1 cellular context compared by ENCODE assay signal in the genomic region with DNA sequence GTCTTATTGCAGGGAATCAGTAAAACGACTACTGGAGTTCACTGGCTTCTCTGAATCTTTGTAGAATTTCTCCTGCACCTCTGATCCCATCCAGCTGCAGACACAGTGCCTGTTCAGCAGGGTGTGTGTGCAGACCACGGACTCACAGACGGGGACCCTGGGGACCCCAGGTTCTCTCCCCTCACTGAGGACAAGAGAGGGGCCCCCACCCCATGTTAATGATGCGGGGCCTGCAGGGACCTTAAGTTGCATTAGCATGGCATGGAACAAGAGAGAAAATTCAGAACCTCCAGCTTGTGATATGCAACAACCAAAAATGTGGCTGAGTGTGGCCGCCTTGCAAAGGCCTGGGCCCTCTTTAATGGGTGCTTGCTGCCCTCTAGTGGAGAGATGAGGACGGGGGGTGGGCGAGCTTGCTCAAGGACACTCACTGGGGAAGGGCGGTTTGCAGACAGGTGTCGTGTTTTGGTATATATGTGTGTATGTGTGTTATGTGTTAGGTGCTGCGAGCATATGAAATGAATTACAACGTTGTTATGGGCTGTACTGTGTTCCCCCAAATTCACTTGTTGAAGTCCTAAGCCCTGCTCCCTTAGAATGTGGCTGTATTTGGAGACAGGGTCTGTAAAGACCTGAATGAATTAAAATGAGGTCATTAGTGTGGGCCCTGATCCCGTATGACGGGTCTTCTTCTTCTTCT.
TF ChIP-seq lines count a peak whose summit lies in the region.

No MANE protein-coding gene starts in this region.

TF ChIP-seq in K562, 482 proteins besides CTCF, POLR2A, EP300 and RAD21 (continued from another document and continues in another):
- no peak; the same call in 1 of the 2 replicates for TF ChIP-seq STAT5A (IDR thresholded peaks at IDR 0.05; ENCODE audit: borderline replicate concordance, low read length)
- no peak for TF ChIP-seq KAT7 (CRISPR knock-in tag; IDR thresholded peaks at IDR 0.05; ENCODE audit: borderline replicate concordance)
- no peak for TF ChIP-seq ZNF232 (CRISPR knock-in tag; IDR thresholded peaks at IDR 0.05)
- TF ChIP-seq, protein P1, sequence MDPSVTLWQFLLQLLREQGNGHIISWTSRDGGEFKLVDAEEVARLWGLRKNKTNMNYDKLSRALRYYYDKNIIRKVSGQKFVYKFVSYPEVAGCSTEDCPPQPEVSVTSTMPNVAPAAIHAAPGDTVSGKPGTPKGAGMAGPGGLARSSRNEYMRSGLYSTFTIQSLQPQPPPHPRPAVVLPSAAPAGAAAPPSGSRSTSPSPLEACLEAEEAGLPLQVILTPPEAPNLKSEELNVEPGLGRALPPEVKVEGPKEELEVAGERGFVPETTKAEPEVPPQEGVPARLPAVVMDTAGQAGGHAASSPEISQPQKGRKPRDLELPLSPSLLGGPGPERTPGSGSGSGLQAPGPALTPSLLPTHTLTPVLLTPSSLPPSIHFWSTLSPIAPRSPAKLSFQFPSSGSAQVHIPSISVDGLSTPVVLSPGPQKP (CRISPR knock-in tag; IDR thresholded peaks at IDR 0.05) = no peak
- TF ChIP-seq, protein P2, sequence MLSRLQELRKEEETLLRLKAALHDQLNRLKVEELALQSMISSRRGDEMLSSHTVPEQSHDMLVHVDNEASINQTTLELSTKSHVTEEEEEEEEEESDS (CRISPR knock-in tag; IDR thresholded peaks at IDR 0.05) = no peak
- TF ChIP-seq MAFK (IDR thresholded peaks at IDR 0.05; ENCODE audit: low read length) = no peak; the same call in 1 of the 2 replicates
- TF ChIP-seq, protein P3, sequence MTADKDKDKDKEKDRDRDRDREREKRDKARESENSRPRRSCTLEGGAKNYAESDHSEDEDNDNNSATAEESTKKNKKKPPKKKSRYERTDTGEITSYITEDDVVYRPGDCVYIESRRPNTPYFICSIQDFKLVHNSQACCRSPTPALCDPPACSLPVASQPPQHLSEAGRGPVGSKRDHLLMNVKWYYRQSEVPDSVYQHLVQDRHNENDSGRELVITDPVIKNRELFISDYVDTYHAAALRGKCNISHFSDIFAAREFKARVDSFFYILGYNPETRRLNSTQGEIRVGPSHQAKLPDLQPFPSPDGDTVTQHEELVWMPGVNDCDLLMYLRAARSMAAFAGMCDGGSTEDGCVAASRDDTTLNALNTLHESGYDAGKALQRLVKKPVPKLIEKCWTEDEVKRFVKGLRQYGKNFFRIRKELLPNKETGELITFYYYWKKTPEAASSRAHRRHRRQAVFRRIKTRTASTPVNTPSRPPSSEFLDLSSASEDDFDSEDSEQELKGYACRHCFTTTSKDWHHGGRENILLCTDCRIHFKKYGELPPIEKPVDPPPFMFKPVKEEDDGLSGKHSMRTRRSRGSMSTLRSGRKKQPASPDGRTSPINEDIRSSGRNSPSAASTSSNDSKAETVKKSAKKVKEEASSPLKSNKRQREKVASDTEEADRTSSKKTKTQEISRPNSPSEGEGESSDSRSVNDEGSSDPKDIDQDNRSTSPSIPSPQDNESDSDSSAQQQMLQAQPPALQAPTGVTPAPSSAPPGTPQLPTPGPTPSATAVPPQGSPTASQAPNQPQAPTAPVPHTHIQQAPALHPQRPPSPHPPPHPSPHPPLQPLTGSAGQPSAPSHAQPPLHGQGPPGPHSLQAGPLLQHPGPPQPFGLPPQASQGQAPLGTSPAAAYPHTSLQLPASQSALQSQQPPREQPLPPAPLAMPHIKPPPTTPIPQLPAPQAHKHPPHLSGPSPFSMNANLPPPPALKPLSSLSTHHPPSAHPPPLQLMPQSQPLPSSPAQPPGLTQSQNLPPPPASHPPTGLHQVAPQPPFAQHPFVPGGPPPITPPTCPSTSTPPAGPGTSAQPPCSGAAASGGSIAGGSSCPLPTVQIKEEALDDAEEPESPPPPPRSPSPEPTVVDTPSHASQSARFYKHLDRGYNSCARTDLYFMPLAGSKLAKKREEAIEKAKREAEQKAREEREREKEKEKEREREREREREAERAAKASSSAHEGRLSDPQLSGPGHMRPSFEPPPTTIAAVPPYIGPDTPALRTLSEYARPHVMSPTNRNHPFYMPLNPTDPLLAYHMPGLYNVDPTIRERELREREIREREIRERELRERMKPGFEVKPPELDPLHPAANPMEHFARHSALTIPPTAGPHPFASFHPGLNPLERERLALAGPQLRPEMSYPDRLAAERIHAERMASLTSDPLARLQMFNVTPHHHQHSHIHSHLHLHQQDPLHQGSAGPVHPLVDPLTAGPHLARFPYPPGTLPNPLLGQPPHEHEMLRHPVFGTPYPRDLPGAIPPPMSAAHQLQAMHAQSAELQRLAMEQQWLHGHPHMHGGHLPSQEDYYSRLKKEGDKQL (CRISPR knock-in tag; IDR thresholded peaks at IDR 0.05; ENCODE audit: borderline replicate concordance) = no peak
- no peak for TF ChIP-seq ZNF561 (CRISPR knock-in tag; conservative IDR thresholded peaks at IDR 0.05)
- TF ChIP-seq RFX7 (CRISPR knock-in tag; IDR thresholded peaks at IDR 0.05) = no peak
- no peak for TF ChIP-seq ZNF124 (CRISPR knock-in tag; IDR thresholded peaks at IDR 0.05)
- TF ChIP-seq, protein P4, sequence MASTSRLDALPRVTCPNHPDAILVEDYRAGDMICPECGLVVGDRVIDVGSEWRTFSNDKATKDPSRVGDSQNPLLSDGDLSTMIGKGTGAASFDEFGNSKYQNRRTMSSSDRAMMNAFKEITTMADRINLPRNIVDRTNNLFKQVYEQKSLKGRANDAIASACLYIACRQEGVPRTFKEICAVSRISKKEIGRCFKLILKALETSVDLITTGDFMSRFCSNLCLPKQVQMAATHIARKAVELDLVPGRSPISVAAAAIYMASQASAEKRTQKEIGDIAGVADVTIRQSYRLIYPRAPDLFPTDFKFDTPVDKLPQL (IDR thresholded peaks at IDR 0.05; ENCODE audit: extremely low read depth, insufficient read length) = no peak
- TF ChIP-seq NFRKB (IDR thresholded peaks at IDR 0.05; ENCODE audit: low read depth) = no peak
- no peak for TF ChIP-seq ASH1L (IDR thresholded peaks at IDR 0.05; ENCODE audit: borderline replicate concordance, low read depth, partially characterized antibody)
- TF ChIP-seq TGIF2 (CRISPR knock-in tag; IDR thresholded peaks at IDR 0.05) = no peak
- TF ChIP-seq ESRRB (CRISPR knock-in tag; IDR thresholded peaks at IDR 0.05; ENCODE audit: borderline replicate concordance) = no peak
- TF ChIP-seq SRF (CRISPR knock-in tag; IDR thresholded peaks at IDR 0.05) = peak in 1 of 2 experiments; percentile 16; a peak in 1 of 4 replicates
- TF ChIP-seq ESRRA (IDR thresholded peaks at IDR 0.05; ENCODE audit: borderline replicate concordance, low read depth) = peak; percentile 96
- peak in 1 of 2 experiments; percentile 82; a peak in 3 of 4 replicates for TF ChIP-seq FOXK2 (conservative IDR thresholded peaks at IDR 0.05 in 1 of 2, IDR thresholded peaks at IDR 0.05 in 1 of 2; ENCODE audit: low read depth in 2 of 2)
- peak; percentile 74; the same call in 1 of the 2 replicates for TF ChIP-seq SOX6 (IDR thresholded peaks at IDR 0.05)
- TF ChIP-seq ZNF175 (CRISPR knock-in tag; IDR thresholded peaks at IDR 0.05; ENCODE audit: low read depth) = no peak
- TF ChIP-seq ZNF75A (CRISPR knock-in tag; IDR thresholded peaks at IDR 0.05) = no peak
- TF ChIP-seq, protein P5, sequence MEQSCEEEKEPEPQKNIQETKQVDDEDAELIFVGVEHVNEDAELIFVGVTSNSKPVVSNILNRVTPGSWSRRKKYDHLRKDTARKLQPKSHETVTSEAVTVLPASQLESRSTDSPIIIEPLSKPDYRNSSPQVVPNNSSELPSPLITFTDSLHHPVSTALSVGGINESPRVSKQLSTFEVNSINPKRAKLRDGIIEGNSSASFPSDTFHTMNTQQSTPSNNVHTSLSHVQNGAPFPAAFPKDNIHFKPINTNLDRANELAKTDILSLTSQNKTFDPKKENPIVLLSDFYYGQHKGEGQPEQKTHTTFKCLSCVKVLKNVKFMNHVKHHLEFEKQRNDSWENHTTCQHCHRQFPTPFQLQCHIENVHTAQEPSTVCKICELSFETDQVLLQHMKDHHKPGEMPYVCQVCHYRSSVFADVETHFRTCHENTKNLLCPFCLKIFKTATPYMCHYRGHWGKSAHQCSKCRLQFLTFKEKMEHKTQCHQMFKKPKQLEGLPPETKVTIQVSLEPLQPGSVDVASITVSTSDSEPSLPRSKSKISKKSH (CRISPR knock-in tag; IDR thresholded peaks at IDR 0.05) = no peak
- peak; percentile 99 for TF ChIP-seq ARID2 (IDR thresholded peaks at IDR 0.05)
- TF ChIP-seq, protein P6, sequence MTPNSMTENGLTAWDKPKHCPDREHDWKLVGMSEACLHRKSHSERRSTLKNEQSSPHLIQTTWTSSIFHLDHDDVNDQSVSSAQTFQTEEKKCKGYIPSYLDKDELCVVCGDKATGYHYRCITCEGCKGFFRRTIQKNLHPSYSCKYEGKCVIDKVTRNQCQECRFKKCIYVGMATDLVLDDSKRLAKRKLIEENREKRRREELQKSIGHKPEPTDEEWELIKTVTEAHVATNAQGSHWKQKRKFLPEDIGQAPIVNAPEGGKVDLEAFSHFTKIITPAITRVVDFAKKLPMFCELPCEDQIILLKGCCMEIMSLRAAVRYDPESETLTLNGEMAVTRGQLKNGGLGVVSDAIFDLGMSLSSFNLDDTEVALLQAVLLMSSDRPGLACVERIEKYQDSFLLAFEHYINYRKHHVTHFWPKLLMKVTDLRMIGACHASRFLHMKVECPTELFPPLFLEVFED (CRISPR knock-in tag; conservative IDR thresholded peaks at IDR 0.05) = peak; percentile 87
- peak; percentile 27; the same call in 1 of the 2 replicates for TF ChIP-seq C11orf30 (IDR thresholded peaks at IDR 0.05; ENCODE audit: low read depth)
- TF ChIP-seq MEF2D (tag; conservative IDR thresholded peaks at IDR 0.05; ENCODE audit: low read depth) = peak; percentile 41; the same call in 1 of the 2 replicates
- TF ChIP-seq EZH2 (IDR thresholded peaks at IDR 0.05; ENCODE audit: borderline replicate concordance, low read depth, low read length) = 0 out of 2 replicates have a peak, but pooled peaks have one; percentile 42
- TF ChIP-seq ARID1B (IDR thresholded peaks at IDR 0.05) = peak; percentile 64
- TF ChIP-seq, protein P7, sequence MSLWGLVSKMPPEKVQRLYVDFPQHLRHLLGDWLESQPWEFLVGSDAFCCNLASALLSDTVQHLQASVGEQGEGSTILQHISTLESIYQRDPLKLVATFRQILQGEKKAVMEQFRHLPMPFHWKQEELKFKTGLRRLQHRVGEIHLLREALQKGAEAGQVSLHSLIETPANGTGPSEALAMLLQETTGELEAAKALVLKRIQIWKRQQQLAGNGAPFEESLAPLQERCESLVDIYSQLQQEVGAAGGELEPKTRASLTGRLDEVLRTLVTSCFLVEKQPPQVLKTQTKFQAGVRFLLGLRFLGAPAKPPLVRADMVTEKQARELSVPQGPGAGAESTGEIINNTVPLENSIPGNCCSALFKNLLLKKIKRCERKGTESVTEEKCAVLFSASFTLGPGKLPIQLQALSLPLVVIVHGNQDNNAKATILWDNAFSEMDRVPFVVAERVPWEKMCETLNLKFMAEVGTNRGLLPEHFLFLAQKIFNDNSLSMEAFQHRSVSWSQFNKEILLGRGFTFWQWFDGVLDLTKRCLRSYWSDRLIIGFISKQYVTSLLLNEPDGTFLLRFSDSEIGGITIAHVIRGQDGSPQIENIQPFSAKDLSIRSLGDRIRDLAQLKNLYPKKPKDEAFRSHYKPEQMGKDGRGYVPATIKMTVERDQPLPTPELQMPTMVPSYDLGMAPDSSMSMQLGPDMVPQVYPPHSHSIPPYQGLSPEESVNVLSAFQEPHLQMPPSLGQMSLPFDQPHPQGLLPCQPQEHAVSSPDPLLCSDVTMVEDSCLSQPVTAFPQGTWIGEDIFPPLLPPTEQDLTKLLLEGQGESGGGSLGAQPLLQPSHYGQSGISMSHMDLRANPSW (CRISPR knock-in tag; IDR thresholded peaks at IDR 0.05) = peak; percentile 95
- peak; percentile 20 to 67 (median 44) for TF ChIP-seq YY1 (IDR thresholded peaks at IDR 0.05; ENCODE audit: borderline replicate concordance in 1 of 3, control insufficient read depth in 1 of 3, extremely low read depth in 1 of 3, insufficient read depth in 3 of 3, insufficient read length in 1 of 3, insufficient replicate concordance in 2 of 3, low read depth in 1 of 3, low read length in 2 of 3)
- no peak for TF ChIP-seq RNF2 (IDR thresholded peaks at IDR 0.05)
- no peak for TF ChIP-seq HNRNPL (IDR thresholded peaks at IDR 0.05; ENCODE audit: low read depth, low read length)
- TF ChIP-seq XRCC4 (IDR thresholded peaks at IDR 0.05; ENCODE audit: extremely low read depth, insufficient read depth, insufficient read length) = no peak
- 0 out of 2 replicates have a peak, but pooled peaks have one; percentile 76 for TF ChIP-seq ELF4 (CRISPR knock-in tag; IDR thresholded peaks at IDR 0.05)
- TF ChIP-seq ZNF764 (CRISPR knock-in tag; IDR thresholded peaks at IDR 0.05; ENCODE audit: low read depth) = 0 out of 2 replicates have a peak, but pooled peaks have one; percentile 72
- no peak for TF ChIP-seq ZNF785 (CRISPR knock-in tag; IDR thresholded peaks at IDR 0.05)
- TF ChIP-seq ZNF57 (CRISPR knock-in tag; IDR thresholded peaks at IDR 0.05) = 0 out of 2 replicates have a peak, but pooled peaks have one; percentile 66
- TF ChIP-seq, protein P8, sequence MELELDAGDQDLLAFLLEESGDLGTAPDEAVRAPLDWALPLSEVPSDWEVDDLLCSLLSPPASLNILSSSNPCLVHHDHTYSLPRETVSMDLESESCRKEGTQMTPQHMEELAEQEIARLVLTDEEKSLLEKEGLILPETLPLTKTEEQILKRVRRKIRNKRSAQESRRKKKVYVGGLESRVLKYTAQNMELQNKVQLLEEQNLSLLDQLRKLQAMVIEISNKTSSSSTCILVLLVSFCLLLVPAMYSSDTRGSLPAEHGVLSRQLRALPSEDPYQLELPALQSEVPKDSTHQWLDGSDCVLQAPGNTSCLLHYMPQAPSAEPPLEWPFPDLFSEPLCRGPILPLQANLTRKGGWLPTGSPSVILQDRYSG (tag; conservative IDR thresholded peaks at IDR 0.05; ENCODE audit: low read depth) = no peak; the same call in 1 of the 2 replicates
- TF ChIP-seq, protein P9, sequence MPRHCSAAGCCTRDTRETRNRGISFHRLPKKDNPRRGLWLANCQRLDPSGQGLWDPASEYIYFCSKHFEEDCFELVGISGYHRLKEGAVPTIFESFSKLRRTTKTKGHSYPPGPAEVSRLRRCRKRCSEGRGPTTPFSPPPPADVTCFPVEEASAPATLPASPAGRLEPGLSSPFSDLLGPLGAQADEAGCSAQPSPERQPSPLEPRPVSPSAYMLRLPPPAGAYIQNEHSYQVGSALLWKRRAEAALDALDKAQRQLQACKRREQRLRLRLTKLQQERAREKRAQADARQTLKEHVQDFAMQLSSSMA (CRISPR knock-in tag; IDR thresholded peaks at IDR 0.05) = no peak
- TF ChIP-seq, protein P10, sequence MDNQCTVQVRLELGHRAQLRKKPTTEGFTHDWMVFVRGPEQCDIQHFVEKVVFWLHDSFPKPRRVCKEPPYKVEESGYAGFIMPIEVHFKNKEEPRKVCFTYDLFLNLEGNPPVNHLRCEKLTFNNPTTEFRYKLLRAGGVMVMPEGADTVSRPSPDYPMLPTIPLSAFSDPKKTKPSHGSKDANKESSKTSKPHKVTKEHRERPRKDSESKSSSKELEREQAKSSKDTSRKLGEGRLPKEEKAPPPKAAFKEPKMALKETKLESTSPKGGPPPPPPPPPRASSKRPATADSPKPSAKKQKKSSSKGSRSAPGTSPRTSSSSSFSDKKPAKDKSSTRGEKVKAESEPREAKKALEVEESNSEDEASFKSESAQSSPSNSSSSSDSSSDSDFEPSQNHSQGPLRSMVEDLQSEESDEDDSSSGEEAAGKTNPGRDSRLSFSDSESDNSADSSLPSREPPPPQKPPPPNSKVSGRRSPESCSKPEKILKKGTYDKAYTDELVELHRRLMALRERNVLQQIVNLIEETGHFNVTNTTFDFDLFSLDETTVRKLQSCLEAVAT (IDR thresholded peaks at IDR 0.05) = peak; percentile 79 to 93
- TF ChIP-seq SIX5 (IDR thresholded peaks at IDR 0.05; ENCODE audit: borderline replicate concordance in 1 of 2, insufficient read depth in 1 of 2, low read depth in 1 of 2, low read length in 2 of 2) = no peak
- TF ChIP-seq PHTF2 (CRISPR knock-in tag; IDR thresholded peaks at IDR 0.05) = no peak
